8 cellular contexts compared by ENCODE assay signal in genomic region chr7:101138149-101138870, GRCh38. TPM values are rescaled to one million over a fixed set of nuclear protein-coding genes. Genes with fewer than 3 reads are reported as not detected.
DNase-seq lines count a peak whose midpoint lies in the region; ATAC-seq, FAIRE-seq and TF ChIP-seq lines count a peak whose summit lies in the region.

No MANE protein-coding gene starts in this region.

- H3K4me2 ChIP-seq in A549, result peak overlapping the region; percentile 69
- peak overlapping the region; percentile 10 for H3K4me2 ChIP-seq in fibroblast of lung (ENCODE audit: extremely low read depth, insufficient read depth, low read length)

- no peak overlapping the region for H3K9ac ChIP-seq in fibroblast of lung (ENCODE audit: insufficient read depth, low read length)

- H3K36me3 ChIP-seq in fibroblast of lung (ENCODE audit: control insufficient read depth, insufficient read depth, low read length), result peaks cover 18% of the 10 kb centered on the region

- no peak for TF ChIP-seq POLR2A in A549 (IDR thresholded peaks at IDR 0.05; ENCODE audit: low read length)

- peak; percentile 95 for TF ChIP-seq CTCF in A549 (IDR thresholded peaks at IDR 0.05)
- peak; percentile 57 to 61 for TF ChIP-seq CTCF in fibroblast of lung (conservative IDR thresholded peaks at IDR 0.05 in 1 of 2, IDR thresholded peaks at IDR 0.05 in 1 of 2; ENCODE audit: low read depth in 1 of 2, low read length in 2 of 2)

- peak; percentile 57 to 90 for TF ChIP-seq RAD21 in A549 (conservative IDR thresholded peaks at IDR 0.05 in 1 of 2, IDR thresholded peaks at IDR 0.05 in 1 of 2)

- peak; percentile 56 for FAIRE-seq in A549 (lab: Jason Lieb, UNC)

- H3K9me3 ChIP-seq in A549, result no peaks in the 10 kb centered on the region
- no peaks in the 10 kb centered on the region for H3K9me3 ChIP-seq in fibroblast of lung (ENCODE audit: control insufficient read depth, insufficient read depth, low read depth, low read length)

- H3K4me3 Mint-ChIP-seq in activated T-cell treated with anti-CD3 and anti-CD28 coated beads, Interleukin-2, amount 50 U/mL, for 24 hours, result peak overlapping the region; percentile 66

- TF ChIP-seq EP300 in A549 (IDR thresholded peaks at IDR 0.05), result peak; percentile 28 to 65; a peak in 3 of 5 replicates

- ATAC-seq in A549 (peak; percentile 39 to 73), GM18511 (IDR thresholded peaks at IDR 0.05; ENCODE audit: unreplicated experiment) (peak; percentile 91), HG03565 (IDR thresholded peaks at IDR 0.05; ENCODE audit: unreplicated experiment) (peak; percentile 59)

- no peaks in the 10 kb centered on the region for H3K27me3 ChIP-seq in fibroblast of lung (ENCODE audit: control insufficient read depth, insufficient read depth, low read length)

- POLR2A ChIA-PET in A549 (lab: Yijun Ruan, JAX), result interaction anchor here (2.7 to 3.2 kb wide), 2 partner anchors 11 to 39 kb away, joined by 10 to 24 read pairs; partner anchors contain the start of gene SERPINE1

- H3K79me2 ChIP-seq in fibroblast of lung (ENCODE audit: control insufficient read depth, insufficient read depth, low read length), result peaks cover 2% of the 10 kb centered on the region

- peak overlapping the region; percentile 93 for H3K27ac Mint-ChIP-seq in activated T-cell treated with anti-CD3 and anti-CD28 coated beads, Interleukin-2, amount 50 U/mL, for 24 hours

- CTCF ChIA-PET in A549 (lab: Yijun Ruan, JAX), result interaction anchor here (0.5 to 32.8 kb wide), 18 partner anchors 9 to 248 kb away, joined by 3 to 600 read pairs (median 4); partner anchors contain the start of genes AP1S1, SERPINE1, TRIM56 and VGF

- H2AFZ ChIP-seq in fibroblast of lung (ENCODE audit: low read length), result no peak overlapping the region

- peak; percentile 75 to 96 for DNase-seq in A549 (ENCODE audit: low read depth in 1 of 2, low spot score in 1 of 2)
- peak; percentile 87 for DNase-seq in activated T-cell treated with anti-CD3 and anti-CD28 coated beads, Interleukin-2, amount 50 U/mL, for 24 hours
- peak; percentile 96 to 97 for DNase-seq in fibroblast of lung (ENCODE audit: low read depth in 2 of 2)
- peak in 40 of 56 donors; percentile 5 to 81 (median 46) for DNase-seq in nucleus accumbens (lab: John Stamatoyannopoulos, UW)

- peaks cover 58% of the 10 kb centered on the region for H3K4me1 ChIP-seq in A549
- peaks cover 27% of the 10 kb centered on the region for H3K4me1 ChIP-seq in fibroblast of lung (ENCODE audit: control insufficient read depth, extremely low read depth, insufficient read depth, low read length)

- H4K20me1 ChIP-seq in fibroblast of lung (ENCODE audit: control insufficient read depth, extremely low read depth, insufficient read depth, low read length), result no peaks in the 10 kb centered on the region

- H3K4me3 ChIP-seq in A549 (no peak overlapping the region), fibroblast of lung (replicated peaks in 1 of 4; ENCODE audit: control extremely low read depth in 1 of 4, insufficient read depth in 1 of 4, low read depth in 3 of 4, low read length in 4 of 4) (no peak overlapping the region)

- WGBS in A549 (ENCODE audit: missing lambda C conversion rate), result 4% methylated on average over 12 of the region's 17 CpGs

- H3K27me3 Mint-ChIP-seq in activated T-cell treated with anti-CD3 and anti-CD28 coated beads, Interleukin-2, amount 50 U/mL, for 24 hours, result peaks cover 7% of the 10 kb centered on the region

- no peaks in the 10 kb centered on the region for H3K36me3 Mint-ChIP-seq in activated T-cell treated with anti-CD3 and anti-CD28 coated beads, Interleukin-2, amount 50 U/mL, for 24 hours (ENCODE audit: low read depth)

- H3K27ac ChIP-seq in A549 (peak overlapping the region; percentile 79 to 88), fibroblast of lung (ENCODE audit: insufficient read depth, low read length) (peak overlapping the region; percentile 48), temporal lobe (ENCODE audit: low read depth, low read length) (peak overlapping the region; percentile 56)

- peaks cover 69% of the 10 kb centered on the region for H3K4me1 Mint-ChIP-seq in activated T-cell treated with anti-CD3 and anti-CD28 coated beads, Interleukin-2, amount 50 U/mL, for 24 hours (ENCODE audit: low read depth)

- no peaks in the 10 kb centered on the region for H3K9me3 Mint-ChIP-seq in activated T-cell treated with anti-CD3 and anti-CD28 coated beads, Interleukin-2, amount 50 U/mL, for 24 hours

TF ChIP-seq in PFSK-1, 5 proteins besides CTCF, POLR2A, EP300 and RAD21 (continues in another document):
- TF ChIP-seq TAF1 (IDR thresholded peaks at IDR 0.05; ENCODE audit: borderline replicate concordance, insufficient read depth, low read length), result no peak
- TF ChIP-seq POLR2AphosphoS5 (IDR thresholded peaks at IDR 0.05; ENCODE audit: low read depth, low read length), result no peak; the same call in 1 of the 2 replicates

RNA-seq across cellular contexts. Expression of gene SERPINE1, which starts 11.4 kb away (rescaled TPM):
- 300 and 355 TPM in 2 replicates for polyA plus RNA-seq in A549 (2011; rRNA removed)
- 315 and 419 TPM in 2 replicates for polyA plus RNA-seq in A549 (2012; cell fraction: cytosol; rRNA removed)
- polyA plus RNA-seq in A549 (2012; cell fraction: nucleus; rRNA removed), result 684 and 700 TPM in 2 replicates
- 286 to 399 TPM (median 346 TPM) in 3 replicates for polyA plus RNA-seq in A549 (2017; fragmentation: RNase III; extraction: RNeasy Plus Mini Kit Qiagen cat#74134 plus additional on column Dnase treatment)
- polyA minus RNA-seq in A549 (2011; rRNA and poly(A)+ RNA removed), result 377 and 382 TPM in 2 replicates
- 36.0 TPM for polyA plus RNA-seq in PFSK-1 (2012; ENCODE audit: insufficient read length, low read depth)
- total RNA-seq in fibroblast of lung, result 41.3 and 167 TPM in 2 replicates
- polyA plus RNA-seq in fibroblast of lung, result 679 and 1,153 TPM in 2 replicates
- polyA plus RNA-seq in fibroblast of lung (2012), result 413 and 685 TPM in 2 replicates
- polyA minus RNA-seq in fibroblast of lung (ENCODE audit: low replicate concordance), result 763 and 1,105 TPM in 2 replicates
- 0.74 TPM for total RNA-seq in temporal lobe

RNA-seq across cellular contexts. Expression of gene AP1S1, which starts 16.0 kb away (rescaled TPM):
- polyA plus RNA-seq in A549 (2011; rRNA removed), result 107 and 128 TPM in 2 replicates
- 163 and 166 TPM in 2 replicates for polyA plus RNA-seq in A549 (2012; cell fraction: cytosol; rRNA removed)
- polyA plus RNA-seq in A549 (2012; cell fraction: nucleus; rRNA removed), result 79.8 and 104 TPM in 2 replicates
- 181 to 187 TPM (median 182 TPM) in 3 replicates for polyA plus RNA-seq in A549 (2017; fragmentation: RNase III; extraction: RNeasy Plus Mini Kit Qiagen cat#74134 plus additional on column Dnase treatment)
- 48.5 and 54.1 TPM in 2 replicates for polyA minus RNA-seq in A549 (2011; rRNA and poly(A)+ RNA removed)
- 149 TPM for polyA plus RNA-seq in PFSK-1 (2012; ENCODE audit: insufficient read length, low read depth)
- total RNA-seq in fibroblast of lung, result 127 and 139 TPM in 2 replicates
- polyA plus RNA-seq in fibroblast of lung, result 128 and 185 TPM in 2 replicates
- polyA plus RNA-seq in fibroblast of lung (2012), result 136 and 181 TPM in 2 replicates
- 78.8 and 128 TPM in 2 replicates for polyA minus RNA-seq in fibroblast of lung (ENCODE audit: low replicate concordance)
- 96.1 TPM for total RNA-seq in temporal lobe

RNA-seq across cellular contexts. Expression of gene VGF, which starts 27.1 kb away (rescaled TPM):
- 0.16 and 0.21 TPM in 2 replicates for polyA plus RNA-seq in A549 (2011; rRNA removed)
- 0.42 and 0.73 TPM in 2 replicates for polyA plus RNA-seq in A549 (2012; cell fraction: cytosol; rRNA removed)
- 0.97 and 1.7 TPM in 2 replicates for polyA plus RNA-seq in A549 (2012; cell fraction: nucleus; rRNA removed)
- polyA plus RNA-seq in A549 (2017; fragmentation: RNase III; extraction: RNeasy Plus Mini Kit Qiagen cat#74134 plus additional on column Dnase treatment), result 1.4 to 2.7 TPM (median 2.0 TPM) in 3 replicates
- polyA minus RNA-seq in A549 (2011; rRNA and poly(A)+ RNA removed), result 0.17 TPM in 1 of 2 replicates, not detected in the other
- polyA plus RNA-seq in PFSK-1 (2012; ENCODE audit: insufficient read length, low read depth), result 14,821 TPM
- total RNA-seq in fibroblast of lung, result 0.26 and 0.66 TPM in 2 replicates
- polyA plus RNA-seq in fibroblast of lung, result 0.14 TPM in 1 of 2 replicates, not detected in the other
- 0.10 and 1.5 TPM in 2 replicates for polyA plus RNA-seq in fibroblast of lung (2012)
- 0.15 TPM in 1 of 2 replicates, not detected in the other for polyA minus RNA-seq in fibroblast of lung (ENCODE audit: low replicate concordance)
- 10.1 TPM for total RNA-seq in temporal lobe

RNA-seq across cellular contexts. Expression of gene NAT16, which starts 41.8 kb away (rescaled TPM):
- polyA plus RNA-seq in A549 (2011; rRNA removed), result 0.03 and 0.05 TPM in 2 replicates
- polyA plus RNA-seq in A549 (2012; cell fraction: cytosol; rRNA removed), result 0.03 and 0.04 TPM in 2 replicates
- 0.09 and 0.18 TPM in 2 replicates for polyA plus RNA-seq in A549 (2012; cell fraction: nucleus; rRNA removed)
- 0.07 to 0.12 TPM in 2 of 3 replicates, not detected in the other for polyA plus RNA-seq in A549 (2017; fragmentation: RNase III; extraction: RNeasy Plus Mini Kit Qiagen cat#74134 plus additional on column Dnase treatment)
- not detected in 2 replicates for polyA minus RNA-seq in A549 (2011; rRNA and poly(A)+ RNA removed)
- 0.26 TPM for polyA plus RNA-seq in PFSK-1 (2012; ENCODE audit: insufficient read length, low read depth)
- not detected in 2 replicates for total RNA-seq in fibroblast of lung
- polyA plus RNA-seq in fibroblast of lung, result not detected in 2 replicates
- polyA plus RNA-seq in fibroblast of lung (2012), result not detected in 2 replicates
- not detected in 2 replicates for polyA minus RNA-seq in fibroblast of lung (ENCODE audit: low replicate concordance)
- total RNA-seq in temporal lobe, result 2.2 TPM

RNA-seq across cellular contexts. Expression of gene TRIM56, which starts 53.0 kb away (rescaled TPM):
- 3.9 and 5.2 TPM in 2 replicates for polyA plus RNA-seq in A549 (2011; rRNA removed)
- 3.2 and 4.2 TPM in 2 replicates for polyA plus RNA-seq in A549 (2012; cell fraction: cytosol; rRNA removed)
- polyA plus RNA-seq in A549 (2012; cell fraction: nucleus; rRNA removed), result 8.2 and 9.8 TPM in 2 replicates
- 15.6 to 17.8 TPM (median 16.5 TPM) in 3 replicates for polyA plus RNA-seq in A549 (2017; fragmentation: RNase III; extraction: RNeasy Plus Mini Kit Qiagen cat#74134 plus additional on column Dnase treatment)
- polyA minus RNA-seq in A549 (2011; rRNA and poly(A)+ RNA removed), result 8.1 and 14.2 TPM in 2 replicates
- polyA plus RNA-seq in PFSK-1 (2012; ENCODE audit: insufficient read length, low read depth), result 18.3 TPM
- total RNA-seq in fibroblast of lung, result 21.8 and 27.6 TPM in 2 replicates
- polyA plus RNA-seq in fibroblast of lung, result 4.7 and 6.0 TPM in 2 replicates
- polyA plus RNA-seq in fibroblast of lung (2012), result 11.3 and 16.2 TPM in 2 replicates
- 9.5 and 9.6 TPM in 2 replicates for polyA minus RNA-seq in fibroblast of lung (ENCODE audit: low replicate concordance)
- 0.98 TPM for total RNA-seq in temporal lobe

Comparison
In these comparisons a context has a peak if more than half of its experiments do, and no peak if none do; other contexts are left out.
1. DNase-seq: peak in every context shown above with its lines; median percentile 96 in fibroblast of lung; 87 in activated T-cell treated with anti-CD3 and anti-CD28 coated beads, Interleukin-2, amount 50 U/mL, for 24 hours; 86 in A549; 46 in nucleus accumbens.
2. RNA of gene SERPINE1, which starts 11.4 kb away (total RNA-seq): 41.3 to 167 TPM in fibroblast of lung; 0.74 TPM in temporal lobe (single experiment); every median in the first group is over 10 times any median in the second.
3. Peak in every context shown above with its lines, with median percentiles within 50 percentile points of each other: ATAC-seq and H3K27ac ChIP-seq.